In the genomic region with DNA sequence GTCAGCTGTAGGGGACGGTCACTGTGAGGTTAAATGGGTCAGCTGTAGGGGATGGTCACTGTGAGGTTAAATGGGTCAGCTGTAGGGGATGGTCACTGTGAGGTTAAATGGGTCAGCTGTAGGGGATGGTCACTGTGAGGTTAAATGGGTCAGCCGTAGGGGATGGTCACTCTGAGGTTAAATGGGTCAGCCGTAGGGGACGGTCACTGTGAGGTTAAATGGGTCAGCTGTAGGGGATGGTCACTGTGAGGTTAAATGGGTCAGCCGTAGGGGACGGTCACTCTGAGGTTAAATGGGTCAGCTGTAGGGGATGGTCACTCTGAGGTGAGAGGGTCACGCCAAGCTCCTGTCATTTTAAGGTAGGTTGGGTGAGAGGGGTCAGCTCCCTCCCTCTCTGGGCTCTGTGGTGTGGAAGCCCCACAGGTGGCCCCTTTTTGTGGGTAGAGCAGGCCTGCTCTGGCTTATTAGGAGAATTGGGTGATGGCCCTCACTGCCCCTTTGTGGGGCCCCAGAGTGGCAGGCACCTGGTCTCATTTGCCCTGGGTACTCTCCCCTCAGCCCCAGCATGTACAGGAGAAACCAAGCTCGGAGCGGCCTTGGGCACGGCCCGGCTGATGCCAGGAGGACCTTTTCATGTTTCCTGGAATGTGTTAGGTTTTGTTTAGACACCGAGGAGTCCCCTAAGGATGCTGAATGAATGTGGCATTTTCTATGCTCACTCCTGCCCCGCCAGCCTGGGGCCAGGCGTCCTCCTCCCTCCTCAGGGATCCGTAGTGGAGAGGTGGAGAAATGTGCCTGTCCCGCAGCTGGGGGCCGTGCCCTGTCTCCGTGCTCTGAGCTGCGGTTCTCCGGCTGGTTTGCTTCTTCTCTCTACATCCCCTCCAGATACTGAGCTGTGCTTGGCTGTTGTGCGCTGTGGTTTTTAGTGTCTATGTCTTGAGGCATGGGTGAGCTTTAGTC, we compare ENCODE assay signal across 20 cellular contexts. TPM values are rescaled to one million over a fixed set of nuclear protein-coding genes. Genes with fewer than 3 reads are reported as not detected.
A peak's percentile ranks its signal among the peaks of the same experiment; 100 is the strongest.
DNase-seq lines count a peak whose midpoint lies in the region; ATAC-seq, FAIRE-seq and TF ChIP-seq lines count a peak whose summit lies in the region.
"Had no signal": no experiment of that assay in that cellular context is flagged by ENCODE, and none has a peak within 500 bp of the region (broad histone marks: within the 10 kb centered on the region; RNA-seq: fewer than 3 reads in every experiment).

No MANE protein-coding gene starts in this region.

- FAIRE-seq in GM12891 (lab: Jason Lieb, UNC): no peak
- FAIRE-seq: small intestine had no signal

- peaks cover 80% of the 10 kb centered on the region for H3K36me3 Mint-ChIP-seq in dendritic cell treated with granulocyte-macrophage colony-stimulating factor and Interleukin-4, amounts not matched to agents 40 ng/mL and 50 ng/mL, for 4 days (ENCODE audit: low read depth)
- H3K36me3 Mint-ChIP-seq in stimulated activated memory B cell treated with anti-CD40 and anti-IgM and Interleukin-4, amounts not matched to agents 10 μg/mL and 1 μg/mL and 100 μg/mL, for 72 hours: peaks cover 50% of the 10 kb centered on the region
- H3K36me3 Mint-ChIP-seq: CD4-positive, CD25-positive, alpha-beta regulatory T cell had no signal

- no peak for TF ChIP-seq POLR2A in GM12891 (IDR thresholded peaks at IDR 0.05; ENCODE audit: low read depth, low read length)

- no peak for ATAC-seq in stimulated activated memory B cell treated with anti-CD40 and anti-IgM and Interleukin-4, amounts not matched to agents 10 μg/mL and 1 μg/mL and 100 μg/mL, for 72 hours
- ATAC-seq: psoas muscle had no signal

- peak overlapping the region; percentile 4 for H3K27ac Mint-ChIP-seq in dendritic cell treated with granulocyte-macrophage colony-stimulating factor and Interleukin-4, amounts not matched to agents 40 ng/mL and 50 ng/mL, for 4 days
- peak overlapping the region; percentile 32 for H3K27ac Mint-ChIP-seq in stimulated activated memory B cell treated with anti-CD40 and anti-IgM and Interleukin-4, amounts not matched to agents 10 μg/mL and 1 μg/mL and 100 μg/mL, for 72 hours
- H3K27ac Mint-ChIP-seq: CD4-positive, CD25-positive, alpha-beta regulatory T cell; HFFc6; mesothelial cell of epicardium had no signal

- no peaks in the 10 kb centered on the region for H3K36me3 ChIP-seq in H7 (replicated peaks; ENCODE audit: control insufficient read depth, insufficient read depth, low read length)

- peaks cover 40% of the 10 kb centered on the region for H3K4me1 Mint-ChIP-seq in dendritic cell treated with granulocyte-macrophage colony-stimulating factor and Interleukin-4, amounts not matched to agents 40 ng/mL and 50 ng/mL, for 4 days (ENCODE audit: low read depth)
- H3K4me1 Mint-ChIP-seq in stimulated activated memory B cell treated with anti-CD40 and anti-IgM and Interleukin-4, amounts not matched to agents 10 μg/mL and 1 μg/mL and 100 μg/mL, for 72 hours: peaks cover 7% of the 10 kb centered on the region
- H3K4me1 Mint-ChIP-seq: CD4-positive, CD25-positive, alpha-beta regulatory T cell; mesothelial cell of epicardium had no signal

- H3K4me3 Mint-ChIP-seq in dendritic cell treated with granulocyte-macrophage colony-stimulating factor and Interleukin-4, amounts not matched to agents 40 ng/mL and 50 ng/mL, for 4 days: no peak overlapping the region
- no peak overlapping the region for H3K4me3 Mint-ChIP-seq in stimulated activated memory B cell treated with anti-CD40 and anti-IgM and Interleukin-4, amounts not matched to agents 10 μg/mL and 1 μg/mL and 100 μg/mL, for 72 hours
- H3K4me3 Mint-ChIP-seq: CD4-positive, CD25-positive, alpha-beta regulatory T cell; HFFc6; mesothelial cell of epicardium had no signal

- H3K9me3 Mint-ChIP-seq in dendritic cell treated with granulocyte-macrophage colony-stimulating factor and Interleukin-4, amounts not matched to agents 40 ng/mL and 50 ng/mL, for 4 days: no peaks in the 10 kb centered on the region
- H3K9me3 Mint-ChIP-seq in stimulated activated memory B cell treated with anti-CD40 and anti-IgM and Interleukin-4, amounts not matched to agents 10 μg/mL and 1 μg/mL and 100 μg/mL, for 72 hours: no peaks in the 10 kb centered on the region

- intact Hi-C loops in dendritic cell treated with granulocyte-macrophage colony-stimulating factor and Interleukin-4, amounts not matched to agents 40 ng/mL and 50 ng/mL, for 4 days (cut with micrococcal nuclease): no loop called here

- H3K4me3 ChIP-seq in H7 (ENCODE audit: insufficient read depth, low read depth, low read length): no peak overlapping the region
- H3K4me3 ChIP-seq: psoas muscle had no signal

- H3K27me3 Mint-ChIP-seq in dendritic cell treated with granulocyte-macrophage colony-stimulating factor and Interleukin-4, amounts not matched to agents 40 ng/mL and 50 ng/mL, for 4 days: peaks cover 3% of the 10 kb centered on the region
- H3K27me3 Mint-ChIP-seq in stimulated activated memory B cell treated with anti-CD40 and anti-IgM and Interleukin-4, amounts not matched to agents 10 μg/mL and 1 μg/mL and 100 μg/mL, for 72 hours: peaks cover 30% of the 10 kb centered on the region
- H3K27me3 Mint-ChIP-seq: CD4-positive, CD25-positive, alpha-beta regulatory T cell had no signal

- peak; percentile 54 for DNase-seq in activated CD8-positive, alpha-beta memory T cell treated with anti-CD3 and anti-CD28 coated beads for 24 hours
- DNase-seq in activated CD8-positive, alpha-beta memory T cell treated with anti-CD3 and anti-CD28 coated beads, Interleukin-2, amount 50 U/mL, for 4 hours: no peak
- DNase-seq in H7 (peak; percentile 78), GM12891 (ENCODE audit: insufficient read length, low spot score) (no peak)
- DNase-seq in stimulated activated naive CD4-positive, alpha-beta T cell (lab: John Stamatoyannopoulos, UW): no peak
- no peak for DNase-seq in stimulated activated CD4-positive, alpha-beta T cell treated with anti-CD3 and anti-CD28 coated beads, Interleukin-2, amount 100 ng/mL, for 48 hours
- DNase-seq: activated CD4-positive, alpha-beta T cell treated with anti-CD3 and anti-CD28 coated beads, Interleukin-2, amount 50 U/mL, for 48 hours; amygdala; CD4-positive, CD25-positive, alpha-beta regulatory T cell; DMS153; HFFc6; NCI-H1105 treated with DMSO at 0.1 percent for 48 hours; NCI-H524 treated with DMSO at 0.1 percent for 48 hours; psoas muscle; small intestine; stimulated activated CD4-positive, alpha-beta T cell treated with anti-CD3 and anti-CD28 coated beads, Interleukin-4, amount 100 ng/mL, for 24 hours; SW 1271 had no signal

- H3K27me3 ChIP-seq in H7 (ENCODE audit: control insufficient read depth, insufficient read depth, low read length): no peaks in the 10 kb centered on the region

TF ChIP-seq in GM12891, 5 proteins besides CTCF, POLR2A, EP300 and RAD21:
- no peak for TF ChIP-seq PAX5 (IDR thresholded peaks at IDR 0.05; ENCODE audit: insufficient read depth, low read length, severe bottlenecking)

RNA-seq across cellular contexts. Expression of a gene that starts 31.4 kb away (rescaled TPM):
- 0.74 and 1.4 TPM in 2 replicates for total RNA-seq in H7 (2014; rRNA removed; shearing (Covaris generic))
- 33.3 TPM for polyA plus RNA-seq in GM12891 (2012; ENCODE audit: low read depth, missing spikeins)

Comparison
In these comparisons a context has a peak if more than half of its experiments do, and no peak if none do; other contexts are left out.
1. DNase-seq: peak in activated CD8-positive, alpha-beta memory T cell treated with anti-CD3 and anti-CD28 coated beads for 24 hours (single experiment) and H7 (single experiment); none in activated CD8-positive, alpha-beta memory T cell treated with anti-CD3 and anti-CD28 coated beads, Interleukin-2, amount 50 U/mL, for 4 hours (single experiment), GM12891 (single experiment), stimulated activated naive CD4-positive, alpha-beta T cell (0 of 6) and stimulated activated CD4-positive, alpha-beta T cell treated with anti-CD3 and anti-CD28 coated beads, Interleukin-2, amount 100 ng/mL, for 48 hours (0 of 2).